Comparison of ENCODE assay signal across 8 cellular contexts in the genomic region with DNA sequence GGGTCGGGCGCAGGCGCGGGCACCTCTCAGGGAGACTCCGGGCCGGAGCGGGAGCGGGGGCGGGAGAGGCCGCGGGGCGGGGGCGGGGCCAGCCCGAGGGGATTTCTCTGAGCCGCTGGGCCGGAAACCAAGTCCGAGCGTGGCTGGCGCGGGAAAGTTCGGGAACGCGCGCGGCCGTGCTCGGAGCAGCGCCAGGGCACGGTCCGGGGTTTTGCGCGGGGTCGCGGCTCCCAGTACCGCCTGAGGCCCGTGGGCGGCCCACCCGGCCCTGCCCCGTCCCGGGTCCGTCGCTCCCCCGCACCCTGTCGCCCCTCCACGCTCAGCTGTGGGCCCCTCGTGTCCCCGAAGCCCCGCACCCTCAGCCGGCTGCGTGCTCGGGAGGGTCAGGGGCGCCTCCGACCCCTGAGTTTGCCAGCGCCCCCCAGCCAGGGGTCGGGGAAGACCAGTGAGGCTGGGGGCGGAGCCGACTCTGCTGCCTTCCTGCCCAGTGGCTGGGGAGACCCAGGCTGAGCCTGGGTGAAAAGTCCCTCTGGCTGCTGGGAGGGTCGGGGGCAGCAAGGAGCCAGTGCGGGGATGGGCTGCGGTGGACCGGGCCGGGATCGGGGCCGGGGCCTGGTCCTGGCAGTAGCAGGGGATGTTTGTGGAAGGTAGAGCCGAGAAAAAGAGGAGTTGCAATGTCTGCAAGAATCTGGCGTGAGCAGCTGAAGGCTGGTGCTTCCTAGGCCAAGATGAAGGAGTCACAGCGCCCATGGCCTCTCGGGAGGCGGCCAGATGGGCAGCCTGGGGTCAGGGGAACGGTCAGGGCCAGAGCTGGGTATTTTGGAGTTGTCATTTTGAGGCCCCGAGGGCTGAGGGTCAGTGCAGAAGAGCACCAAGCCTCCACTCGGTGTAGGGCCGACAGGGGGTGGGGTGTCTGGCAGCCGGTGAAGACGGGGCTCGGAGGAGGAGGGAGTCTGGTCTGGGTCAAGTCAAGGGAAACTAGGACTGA. TPM values are rescaled to one million over a fixed set of nuclear protein-coding genes. Genes with fewer than 3 reads are reported as not detected.
A peak's percentile ranks its signal among the peaks of the same experiment; 100 is the strongest.
DNase-seq lines count a peak whose midpoint lies in the region; ATAC-seq and TF ChIP-seq lines count a peak whose summit lies in the region.

No MANE protein-coding gene starts in this region.

- CTCF ChIA-PET in CD4-positive, alpha-beta memory T cell (lab: Charles Lee; ENCODE audit: partially characterized antibody), result interaction anchor here (0.9 to 3.5 kb wide), 4 partner anchors 44 to 143 kb away, joined by 3 to 20 read pairs (median 4); partner anchors contain the start of gene AJM1

- H3K27me3 ChIP-seq in CD4-positive, alpha-beta memory T cell (ENCODE audit: insufficient read depth, low read length), result no peaks in the 10 kb centered on the region
- H3K27me3 ChIP-seq in lower lobe of right lung (ENCODE audit: low read depth) (no peaks in the 10 kb centered on the region), subcutaneous abdominal adipose tissue (ENCODE audit: control insufficient read depth in 5 of 5, insufficient read depth in 4 of 5, low read length in 5 of 5) (peaks cover 0 to 5% (median 0%) of the 10 kb centered on the region in 5 donors)

- peak overlapping the region; percentile 98 for H3K27ac ChIP-seq in CD4-positive, alpha-beta memory T cell (ENCODE audit: low read depth, low read length)
- H3K27ac ChIP-seq in coronary artery (peak overlapping the region; percentile 65 to 87), lower lobe of right lung (peak overlapping the region; percentile 83), subcutaneous abdominal adipose tissue (ENCODE audit: low read depth, low read length) (peak overlapping the region; percentile 95)

- POLR2A ChIA-PET in CD4-positive, alpha-beta memory T cell (lab: Charles Lee; ENCODE audit: partially characterized antibody), result interaction anchor here (0.6 to 2.6 kb wide), 22 partner anchors 9 to 354 kb away, joined by 3 to 39 read pairs (median 4); partner anchors contain the start of genes AJM1, ANAPC2, CLIC3 and EDF1

- H3K27ac Mint-ChIP-seq in CD4-positive, alpha-beta memory T cell, result peak overlapping the region; percentile 92 to 97 (median 94)
- H3K27ac Mint-ChIP-seq in T-helper 1 cell treated with Interleukin-12 subunit alpha and Interleukin-12 subunit beta and Interleukin-4 antibody, amounts not matched to agents 30 μg/mL and 1 μg/mL, for 36 hours, result peak overlapping the region; percentile 91

- H3K9me3 ChIP-seq in CD4-positive, alpha-beta memory T cell (ENCODE audit: control insufficient read depth in 1 of 2, low read length in 2 of 2), result no peaks in the 10 kb centered on the region
- H3K9me3 ChIP-seq in lower lobe of right lung (no peaks in the 10 kb centered on the region), subcutaneous abdominal adipose tissue (ENCODE audit: control insufficient read depth in 5 of 5, low read length in 5 of 5) (no peaks in the 10 kb centered on the region)

- ATAC-seq in GM18907 (IDR thresholded peaks at IDR 0.05; ENCODE audit: unreplicated experiment) (peak; percentile 28), HG03103 (IDR thresholded peaks at IDR 0.05; ENCODE audit: low read depth, unreplicated experiment) (peak; percentile 23), lower lobe of right lung (peak; percentile 40 to 56)

- peak overlapping the region; percentile 84 to 92 (median 88) for H3K4me3 Mint-ChIP-seq in CD4-positive, alpha-beta memory T cell
- H3K4me3 Mint-ChIP-seq in T-helper 1 cell treated with Interleukin-12 subunit alpha and Interleukin-12 subunit beta and Interleukin-4 antibody, amounts not matched to agents 30 μg/mL and 1 μg/mL, for 36 hours, result peak overlapping the region; percentile 98

- peak in 1 of 5 donors; percentile 84 for DNase-seq in CD4-positive, alpha-beta memory T cell
- DNase-seq in coronary artery (ENCODE audit: low spot score), result no peak
- no peak for DNase-seq in lower lobe of right lung
- no peak for DNase-seq in DMS153 treated with DMSO at 0.1 percent for 48 hours (lab: John Stamatoyannopoulos, UW; ENCODE audit: unreplicated experiment)

- peaks cover 7% of the 10 kb centered on the region for H3K36me3 ChIP-seq in CD4-positive, alpha-beta memory T cell (ENCODE audit: insufficient read depth, low read length)
- peaks cover 19% of the 10 kb centered on the region for H3K36me3 ChIP-seq in lower lobe of right lung
- peaks cover 0 to 11% (median 5%) of the 10 kb centered on the region in 5 donors for H3K36me3 ChIP-seq in subcutaneous abdominal adipose tissue (ENCODE audit: control insufficient read depth in 5 of 5, insufficient read depth in 5 of 5, low read length in 5 of 5)

- H3K4me1 Mint-ChIP-seq in CD4-positive, alpha-beta memory T cell, result peaks cover 14 to 49% (median 28%) of the 10 kb centered on the region in 4 donors
- H3K4me1 Mint-ChIP-seq in T-helper 1 cell treated with Interleukin-12 subunit alpha and Interleukin-12 subunit beta and Interleukin-4 antibody, amounts not matched to agents 30 μg/mL and 1 μg/mL, for 36 hours (ENCODE audit: low read depth), result peaks cover 31% of the 10 kb centered on the region

- H3K4me1 ChIP-seq in CD4-positive, alpha-beta memory T cell (ENCODE audit: insufficient read depth, low read length), result peaks cover 47% of the 10 kb centered on the region
- peaks cover 33% of the 10 kb centered on the region for H3K4me1 ChIP-seq in lower lobe of right lung
- H3K4me1 ChIP-seq in subcutaneous abdominal adipose tissue (ENCODE audit: control insufficient read depth in 5 of 5, insufficient read depth in 5 of 5, low read length in 5 of 5), result peaks cover 2 to 29% (median 22%) of the 10 kb centered on the region in 5 donors

- H3K9ac ChIP-seq in subcutaneous abdominal adipose tissue (ENCODE audit: low read length in 5 of 5), result peak overlapping the region; percentile 73 to 96 (median 90)

- H3K36me3 Mint-ChIP-seq in CD4-positive, alpha-beta memory T cell, result peaks cover 0 to 10% of the 10 kb centered on the region in 2 donors
- peaks cover 13% of the 10 kb centered on the region for H3K36me3 Mint-ChIP-seq in T-helper 1 cell treated with Interleukin-12 subunit alpha and Interleukin-12 subunit beta and Interleukin-4 antibody, amounts not matched to agents 30 μg/mL and 1 μg/mL, for 36 hours (ENCODE audit: low read depth)

- no peak for TF ChIP-seq CTCF in coronary artery (IDR thresholded peaks at IDR 0.05)
- no peak for TF ChIP-seq CTCF in lower lobe of right lung (IDR thresholded peaks at IDR 0.05)

- intact Hi-C loops in CD4-positive, alpha-beta memory T cell (cut with micrococcal nuclease), result loop anchor here (1.0 to 5.0 kb wide), 6 partner anchors 15 to 95 kb away; partner anchors contain the start of genes EDF1, FBXW5, PHPT1 and TMEM141
- intact Hi-C loops in lower lobe of right lung (cut with DNase I), result no loop called here

- H3K27me3 Mint-ChIP-seq in CD4-positive, alpha-beta memory T cell, result no peaks in the 10 kb centered on the region
- no peaks in the 10 kb centered on the region for H3K27me3 Mint-ChIP-seq in T-helper 1 cell treated with Interleukin-12 subunit alpha and Interleukin-12 subunit beta and Interleukin-4 antibody, amounts not matched to agents 30 μg/mL and 1 μg/mL, for 36 hours (ENCODE audit: low read depth)

- peak overlapping the region; percentile 23 to 75 for H3K4me3 ChIP-seq in CD4-positive, alpha-beta memory T cell (ENCODE audit: low read length in 2 of 2)
- peak overlapping the region; percentile 88 for H3K4me3 ChIP-seq in coronary artery
- H3K4me3 ChIP-seq in lower lobe of right lung, result peak overlapping the region; percentile 97
- peak overlapping the region in 4 of 5 donors; percentile 61 to 85 (median 75) for H3K4me3 ChIP-seq in subcutaneous abdominal adipose tissue (ENCODE audit: low read depth in 1 of 5, low read length in 5 of 5)

- H3K9me3 Mint-ChIP-seq in CD4-positive, alpha-beta memory T cell, result no peaks in the 10 kb centered on the region
- H3K9me3 Mint-ChIP-seq in T-helper 1 cell treated with Interleukin-12 subunit alpha and Interleukin-12 subunit beta and Interleukin-4 antibody, amounts not matched to agents 30 μg/mL and 1 μg/mL, for 36 hours, result no peaks in the 10 kb centered on the region

RNA-seq across cellular contexts. Expression of gene TRAF2, which starts 0.6 kb away (rescaled TPM):
- total RNA-seq in CD4-positive, alpha-beta memory T cell, result 10 to 100 TPM; 40.2 to 43.2 TPM
- polyA plus RNA-seq in CD4-positive, alpha-beta memory T cell, result 10 to 100 TPM; 11.1 to 25.2 TPM
- total RNA-seq in lower lobe of right lung, result 16.5 TPM

RNA-seq across cellular contexts. Expression of gene EDF1, which starts 20.8 kb away (rescaled TPM):
- 100 to 1,000 TPM; 284 to 298 TPM for total RNA-seq in CD4-positive, alpha-beta memory T cell
- 100 to 1,000 TPM; 273 to 357 TPM for polyA plus RNA-seq in CD4-positive, alpha-beta memory T cell
- total RNA-seq in lower lobe of right lung, result 230 TPM

RNA-seq across cellular contexts. Expression of gene MAMDC4, which starts 34.8 kb away (rescaled TPM):
- total RNA-seq in CD4-positive, alpha-beta memory T cell, result 10 to 100 TPM in 1 of 2 experiments, 1 to 10 TPM in 1; 9.3 to 11.7 TPM
- polyA plus RNA-seq in CD4-positive, alpha-beta memory T cell, result not detected
- total RNA-seq in lower lobe of right lung, result 13.5 TPM

RNA-seq across cellular contexts. Expression of gene PHPT1, which starts 37.7 kb away (rescaled TPM):
- 10 to 100 TPM; 41.3 to 42.6 TPM for total RNA-seq in CD4-positive, alpha-beta memory T cell
- polyA plus RNA-seq in CD4-positive, alpha-beta memory T cell, result 10 to 100 TPM; 88.4 to 94.0 TPM
- 93.6 TPM for total RNA-seq in lower lobe of right lung

RNA-seq across cellular contexts. Expression of gene AJM1, which starts 44.6 kb away (rescaled TPM):
- 1 to 10 TPM; 2.4 to 2.8 TPM for total RNA-seq in CD4-positive, alpha-beta memory T cell
- under 1 TPM in 1 of 2 donors, not detected in 1; 0.05 TPM for polyA plus RNA-seq in CD4-positive, alpha-beta memory T cell
- total RNA-seq in lower lobe of right lung, result 3.5 TPM
